ENCODE assay signal across 13 cellular contexts in genomic region chr7:359776-360361, GRCh38.
DNase-seq lines count a peak whose midpoint lies in the region; ATAC-seq, FAIRE-seq and TF ChIP-seq lines count a peak whose summit lies in the region.
"Had no signal": no experiment of that assay in that cellular context is flagged by ENCODE, and none has a peak within 500 bp of the region (broad histone marks: within the 10 kb centered on the region; RNA-seq: fewer than 3 reads in every experiment).

No MANE protein-coding gene starts in this region.

- H2AFZ ChIP-seq in HepG2 (ENCODE audit: low read length) (no peak overlapping the region), keratinocyte (ENCODE audit: control insufficient read depth, low read length) (peak overlapping the region; percentile 73)

- no peak for TF ChIP-seq CTCF in right lobe of liver (IDR thresholded peaks at IDR 0.05)
- TF ChIP-seq CTCF in HepG2 (CRISPR knock-in tag; IDR thresholded peaks at IDR 0.05) = no peak
- TF ChIP-seq CTCF in activated B cell treated with CpG ODN at 0.5 μM for 24 hours (IDR thresholded peaks at IDR 0.05) = no peak
- no peak for TF ChIP-seq CTCF in keratinocyte (optimal IDR thresholded peaks at IDR 0.05 in 1 of 3, IDR thresholded peaks at IDR 0.05 in 1 of 3, conservative IDR thresholded peaks at IDR 0.05 in 1 of 3; ENCODE audit: extremely low read depth in 1 of 3, insufficient read depth in 2 of 3, low read length in 3 of 3)
- no peak for TF ChIP-seq CTCF in upper lobe of right lung (IDR thresholded peaks at IDR 0.05)

- no peak for TF ChIP-seq POLR2A in right lobe of liver (IDR thresholded peaks at IDR 0.05)
- TF ChIP-seq POLR2A in HepG2 (IDR thresholded peaks at IDR 0.05; ENCODE audit: insufficient read depth in 1 of 2, low read depth in 2 of 2, low read length in 2 of 2) = no peak

- dilution Hi-C loops in keratinocyte (cut with MboI; ENCODE audit: extremely low pct_ligation_motif_present, low sequenced_read_pairs) = no loop called here

- H3K27ac ChIP-seq in right lobe of liver (no peak overlapping the region), HepG2 (ENCODE audit: extremely low read length, insufficient read depth, low read length) (no peak overlapping the region), keratinocyte (ENCODE audit: control insufficient read depth, insufficient read depth, low read length) (no peak overlapping the region), upper lobe of right lung (no peak overlapping the region)
- H3K27ac ChIP-seq: body of pancreas, KMS-11 had no signal

- CTCF ChIA-PET in HepG2 (lab: Yijun Ruan, JAX; ENCODE audit: low intra/inter-chr PET ratio, low total read pairs) = no interaction called here
- CTCF ChIA-PET in activated B cell treated with CpG ODN at 0.5 μM for 24 hours (lab: Charles Lee) = no interaction called here

- FAIRE-seq in HepG2 (lab: Jason Lieb, UNC) (no peak), keratinocyte (lab: Jason Lieb, UNC) (no peak)

- TF ChIP-seq RAD21 in HepG2 (CRISPR knock-in tag; IDR thresholded peaks at IDR 0.05) = no peak

- no peak overlapping the region for H3K4me3 ChIP-seq in right lobe of liver
- H3K4me3 ChIP-seq in HepG2 (replicated peaks in 1 of 3; ENCODE audit: insufficient read depth in 1 of 3, low read depth in 2 of 3, low read length in 3 of 3) = no peak overlapping the region
- H3K4me3 ChIP-seq in keratinocyte (ENCODE audit: control insufficient read depth in 2 of 3, extremely low read depth in 1 of 3, insufficient read depth in 2 of 3, low read depth in 1 of 3, low read length in 3 of 3) = peak overlapping the region in 1 of 3 experiments; percentile 20
- no peak overlapping the region for H3K4me3 ChIP-seq in upper lobe of right lung
- H3K4me3 ChIP-seq: body of pancreas had no signal

- H3K36me3 Mint-ChIP-seq in activated B cell treated with CpG ODN at 0.5 μM for 24 hours (ENCODE audit: low read depth) = no peaks in the 10 kb centered on the region

- no peaks in the 10 kb centered on the region for H3K27me3 ChIP-seq in right lobe of liver
- peaks cover 5 to 25% of the 10 kb centered on the region in 2 experiments; a peak in 2 of 5 replicates for H3K27me3 ChIP-seq in HepG2 (ENCODE audit: control insufficient read depth in 1 of 2, insufficient read depth in 2 of 2, low read length in 2 of 2)
- H3K27me3 ChIP-seq in keratinocyte (ENCODE audit: control insufficient read depth, extremely low read depth, insufficient read depth, low read length) = no peaks in the 10 kb centered on the region
- H3K27me3 ChIP-seq in upper lobe of right lung = peaks cover 18% of the 10 kb centered on the region
- H3K27me3 ChIP-seq: body of pancreas had no signal

- no peaks in the 10 kb centered on the region for H3K9me3 Mint-ChIP-seq in activated B cell treated with CpG ODN at 0.5 μM for 24 hours

- ATAC-seq in right lobe of liver (no peak), HepG2 (no peak), activated B cell treated with CpG ODN at 0.5 μM for 24 hours (ENCODE audit: low read depth) (peak; percentile 26), upper lobe of right lung (no peak), GM21526 (IDR thresholded peaks at IDR 0.05; ENCODE audit: low FRiP score, unreplicated experiment) (no peak), HG03469 (IDR thresholded peaks at IDR 0.05; ENCODE audit: unreplicated experiment) (no peak)
- ATAC-seq: body of pancreas, left colon had no signal

- peak in 2 of 3 donors; percentile 9 to 36 for DNase-seq in right lobe of liver
- no peak for DNase-seq in HepG2 (ENCODE audit: low spot score)
- DNase-seq in activated B cell treated with CpG ODN at 0.5 μM for 24 hours = no peak
- no peak for DNase-seq in keratinocyte (ENCODE audit: low read depth, low spot score)
- DNase-seq in upper lobe of right lung = peak; percentile 51
- DNase-seq in anterior cingulate cortex (lab: John Stamatoyannopoulos, UW) = no peak
- DNase-seq: NCI-H2081 treated with DMSO at 0.1 percent for 48 hours, SW 1271 had no signal

- H3K9ac ChIP-seq in HepG2 (ENCODE audit: insufficient read depth, low read depth, low read length) (no peak overlapping the region), keratinocyte (ENCODE audit: control insufficient read depth, extremely low read depth, insufficient read depth, low read length) (no peak overlapping the region)
- H3K9ac ChIP-seq: KMS-11 had no signal

- H3K9me1 ChIP-seq in keratinocyte (ENCODE audit: control insufficient read depth, extremely low read depth, insufficient read depth, low read length) = no peaks in the 10 kb centered on the region

- H3K27ac Mint-ChIP-seq in activated B cell treated with CpG ODN at 0.5 μM for 24 hours = no peak overlapping the region

- in situ Hi-C loops in HepG2 (cut with HindIII; ENCODE audit: extremely low pct_ligation_motif_present, low pct_unique_long_range_greater_than_20kb) = no loop called here

- WGBS in right lobe of liver (ENCODE audit: insufficient coverage, low coverage, low lambda C conversion rate, missing lambda C conversion rate) = 33% methylated on average over 6 of the region's 25 CpGs
- 51% methylated on average over 20 of the region's 25 CpGs for WGBS in HepG2 (ENCODE audit: low lambda C conversion rate)

- H3K36me3 ChIP-seq in right lobe of liver (no peaks in the 10 kb centered on the region), HepG2 (replicated peaks in 1 of 2; ENCODE audit: control insufficient read depth in 1 of 2, insufficient read depth in 2 of 2, low read length in 2 of 2) (no peaks in the 10 kb centered on the region), keratinocyte (ENCODE audit: control insufficient read depth in 2 of 2, extremely low read depth in 1 of 2, insufficient read depth in 2 of 2, low read length in 2 of 2) (no peaks in the 10 kb centered on the region), upper lobe of right lung (no peaks in the 10 kb centered on the region)

- POLR2A ChIA-PET in HepG2 (lab: Yijun Ruan, JAX) (no interaction called here), activated B cell treated with CpG ODN at 0.5 μM for 24 hours (lab: Charles Lee) (no interaction called here)

- peaks cover 29% of the 10 kb centered on the region for H3K27me3 Mint-ChIP-seq in activated B cell treated with CpG ODN at 0.5 μM for 24 hours

- H3K4me1 Mint-ChIP-seq in activated B cell treated with CpG ODN at 0.5 μM for 24 hours = peaks cover 35% of the 10 kb centered on the region

- TF ChIP-seq EP300 in HepG2 (IDR thresholded peaks at IDR 0.05; ENCODE audit: low read depth in 2 of 2, low read length in 2 of 2) = no peak
- no peak for TF ChIP-seq EP300 in HepG2 (CRISPR knock-in tag; IDR thresholded peaks at IDR 0.05; ENCODE audit: borderline replicate concordance)

- H4K20me1 ChIP-seq in HepG2 (ENCODE audit: insufficient read depth, low read length) (no peaks in the 10 kb centered on the region), keratinocyte (ENCODE audit: control insufficient read depth, extremely low read depth, insufficient read depth, low read length) (no peaks in the 10 kb centered on the region)

- no peaks in the 10 kb centered on the region for H3K9me3 ChIP-seq in right lobe of liver
- H3K9me3 ChIP-seq in HepG2 (ENCODE audit: low read length) = peaks cover 6% of the 10 kb centered on the region; the same call in 1 of the 2 replicates
- H3K9me3 ChIP-seq in keratinocyte (ENCODE audit: control insufficient read depth, low read depth, low read length) = no peaks in the 10 kb centered on the region
- H3K9me3 ChIP-seq in upper lobe of right lung = no peaks in the 10 kb centered on the region

- H3K4me2 ChIP-seq in HepG2 (ENCODE audit: low read depth, low read length) (no peak overlapping the region), keratinocyte (ENCODE audit: control insufficient read depth, extremely low read depth, insufficient read depth, low read depth, low read length) (peak overlapping the region; percentile 69)
- H3K4me2 ChIP-seq: KMS-11 had no signal

- H3K79me2 ChIP-seq in HepG2 (ENCODE audit: insufficient read depth, low read length) (no peaks in the 10 kb centered on the region), keratinocyte (ENCODE audit: control insufficient read depth, insufficient read depth, low read length) (no peaks in the 10 kb centered on the region)

- intact Hi-C loops in right lobe of liver (cut with DNase I) = loop anchor here in 1 of 2 donors (10.0 kb wide), 1 partner anchor 55 kb away; no protein-coding TSS in a partner anchor
- intact Hi-C loops in HepG2 (cut with micrococcal nuclease; ENCODE audit: unreplicated experiment) = no loop called here
- intact Hi-C loops in activated B cell treated with CpG ODN at 0.5 μM for 24 hours (cut with micrococcal nuclease) = no loop called here
- intact Hi-C loops in upper lobe of right lung (cut with DNase I) = no loop called here

- H3K4me1 ChIP-seq in right lobe of liver (peaks cover 0 to 3% (median 0%) of the 10 kb centered on the region in 4 donors), HepG2 (ENCODE audit: insufficient read depth, low read length) (peaks cover 32% of the 10 kb centered on the region), keratinocyte (ENCODE audit: control insufficient read depth, extremely low read depth, insufficient read depth, low read length) (peaks cover 34% of the 10 kb centered on the region), upper lobe of right lung (peaks cover 13% of the 10 kb centered on the region)

- BruUV-seq in HepG2 (replicated peaks; lab: Mats Ljungman, UMichigan) = no TSS peak

- H3K4me3 Mint-ChIP-seq in activated B cell treated with CpG ODN at 0.5 μM for 24 hours = peak overlapping the region; percentile 44

TF ChIP-seq in HepG2, 621 proteins besides CTCF, POLR2A, EP300 and RAD21 (continues in another document):
- no peak for TF ChIP-seq NR3C1 (CRISPR knock-in tag; IDR thresholded peaks at IDR 0.05)
- no peak for TF ChIP-seq HMG20B (CRISPR knock-in tag; conservative IDR thresholded peaks at IDR 0.05)
- TF ChIP-seq NONO (IDR thresholded peaks at IDR 0.05) = no peak
- no peak for TF ChIP-seq NONO (CRISPR knock-in tag; conservative IDR thresholded peaks at IDR 0.05)
- no peak for TF ChIP-seq RNF219 (CRISPR knock-in tag; IDR thresholded peaks at IDR 0.05)
- TF ChIP-seq SRF (IDR thresholded peaks at IDR 0.05; ENCODE audit: low read depth, low read length) = no peak
- TF ChIP-seq ZNF644 (CRISPR knock-in tag; IDR thresholded peaks at IDR 0.05; ENCODE audit: low read depth) = no peak

Comparison
In these comparisons a context has a peak if more than half of its experiments do, and no peak if none do; other contexts are left out.
1. DNase-seq: peak in right lobe of liver (2 of 3) and upper lobe of right lung (single experiment); none in HepG2 (single experiment), activated B cell treated with CpG ODN at 0.5 μM for 24 hours (single experiment), keratinocyte (single experiment) and anterior cingulate cortex (0 of 58).